In genomic region chr2:38620282-38620977, GRCh38 we compare ENCODE assay signal across 1 cellular context.
TF ChIP-seq lines count a peak whose summit lies in the region.

No MANE protein-coding gene starts in this region.

TF ChIP-seq in HepG2, 621 proteins besides CTCF, POLR2A, EP300 and RAD21 (continued from another document and continues in another):
- TF ChIP-seq, protein P1, sequence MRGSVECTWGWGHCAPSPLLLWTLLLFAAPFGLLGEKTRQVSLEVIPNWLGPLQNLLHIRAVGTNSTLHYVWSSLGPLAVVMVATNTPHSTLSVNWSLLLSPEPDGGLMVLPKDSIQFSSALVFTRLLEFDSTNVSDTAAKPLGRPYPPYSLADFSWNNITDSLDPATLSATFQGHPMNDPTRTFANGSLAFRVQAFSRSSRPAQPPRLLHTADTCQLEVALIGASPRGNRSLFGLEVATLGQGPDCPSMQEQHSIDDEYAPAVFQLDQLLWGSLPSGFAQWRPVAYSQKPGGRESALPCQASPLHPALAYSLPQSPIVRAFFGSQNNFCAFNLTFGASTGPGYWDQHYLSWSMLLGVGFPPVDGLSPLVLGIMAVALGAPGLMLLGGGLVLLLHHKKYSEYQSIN (CRISPR knock-in tag; IDR thresholded peaks at IDR 0.05; ENCODE audit: borderline replicate concordance), result no peak
- TF ChIP-seq ISX (CRISPR knock-in tag; conservative IDR thresholded peaks at IDR 0.05) (no peak), ARHGAP35 (CRISPR knock-in tag; IDR thresholded peaks at IDR 0.05; ENCODE audit: borderline replicate concordance) (no peak), MXD4 (CRISPR knock-in tag; IDR thresholded peaks at IDR 0.05) (no peak), ZNF333 (CRISPR knock-in tag; IDR thresholded peaks at IDR 0.05; ENCODE audit: borderline replicate concordance) (no peak), PHF8 (CRISPR knock-in tag; IDR thresholded peaks at IDR 0.05) (no peak), ZNF577 (CRISPR knock-in tag; IDR thresholded peaks at IDR 0.05; ENCODE audit: borderline replicate concordance, low read depth) (no peak), FOXM1 (CRISPR knock-in tag; IDR thresholded peaks at IDR 0.05) (no peak), NR2F1 (CRISPR knock-in tag; IDR thresholded peaks at IDR 0.05) (peak in 1 of 2 experiments; percentile 64; a peak in 2 of 4 replicates), ZSCAN31 (CRISPR knock-in tag; IDR thresholded peaks at IDR 0.05; ENCODE audit: low read depth) (no peak), TCF12 (IDR thresholded peaks at IDR 0.05) (no peak), TCF12 (CRISPR knock-in tag; IDR thresholded peaks at IDR 0.05) (no peak), ATM (IDR thresholded peaks at IDR 0.05; ENCODE audit: borderline replicate concordance) (no peak), DPF2 (CRISPR knock-in tag; IDR thresholded peaks at IDR 0.05; ENCODE audit: borderline replicate concordance, low read depth) (no peak), SRSF1 (optimal IDR thresholded peaks at IDR 0.05; ENCODE audit: low read depth, low read length) (no peak), RCOR2 (CRISPR knock-in tag; IDR thresholded peaks at IDR 0.05) (no peak), SOX6 (IDR thresholded peaks at IDR 0.05) (no peak), SOX6 (CRISPR knock-in tag; IDR thresholded peaks at IDR 0.05) (peak; percentile 63), YEATS4 (CRISPR knock-in tag; IDR thresholded peaks at IDR 0.05; ENCODE audit: borderline replicate concordance) (no peak), KLF6 (CRISPR knock-in tag; IDR thresholded peaks at IDR 0.05) (no peak), FOXJ3 (CRISPR knock-in tag; IDR thresholded peaks at IDR 0.05; ENCODE audit: borderline replicate concordance) (peak; percentile 70), SMAD1 (CRISPR knock-in tag; IDR thresholded peaks at IDR 0.05; ENCODE audit: borderline replicate concordance, low read depth) (no peak), ZNF761 (CRISPR knock-in tag; conservative IDR thresholded peaks at IDR 0.05) (no peak), NFIC (IDR thresholded peaks at IDR 0.05; ENCODE audit: low read length) (peak; percentile 30; the same call in 1 of the 2 replicates), NFKBIZ (CRISPR knock-in tag; IDR thresholded peaks at IDR 0.05) (no peak), ZNF20 (CRISPR knock-in tag; IDR thresholded peaks at IDR 0.05) (no peak), ZNF383 (CRISPR knock-in tag; IDR thresholded peaks at IDR 0.05; ENCODE audit: borderline replicate concordance) (no peak), ZFX (CRISPR knock-in tag; IDR thresholded peaks at IDR 0.05; ENCODE audit: low read depth) (no peak), ATRX (CRISPR knock-in tag; IDR thresholded peaks at IDR 0.05; ENCODE audit: borderline replicate concordance) (no peak), PRPF4 (IDR thresholded peaks at IDR 0.05; ENCODE audit: low read depth, low read length, poor library complexity, severe bottlenecking) (no peak), PCBP1 (IDR thresholded peaks at IDR 0.05; ENCODE audit: borderline replicate concordance, low read depth, low read length) (no peak), SIX1 (CRISPR knock-in tag; IDR thresholded peaks at IDR 0.05; ENCODE audit: borderline replicate concordance) (peak; percentile 41; the same call in 1 of the 2 replicates), GTF3A (CRISPR knock-in tag; conservative IDR thresholded peaks at IDR 0.05) (no peak), FOXK1 (CRISPR knock-in tag; IDR thresholded peaks at IDR 0.05; ENCODE audit: borderline replicate concordance, low read depth) (0 out of 2 replicates have a peak, but pooled peaks have one; percentile 37), ELF1 (CRISPR knock-in tag; IDR thresholded peaks at IDR 0.05) (no peak), SKIL (CRISPR knock-in tag; IDR thresholded peaks at IDR 0.05; ENCODE audit: borderline replicate concordance) (no peak), ZNF451 (CRISPR knock-in tag; IDR thresholded peaks at IDR 0.05) (no peak), REL (CRISPR knock-in tag; conservative IDR thresholded peaks at IDR 0.05) (no peak), ZNF710 (CRISPR knock-in tag; IDR thresholded peaks at IDR 0.05; ENCODE audit: borderline replicate concordance) (no peak), ZNF543 (CRISPR knock-in tag; IDR thresholded peaks at IDR 0.05) (no peak), MATR3 (CRISPR knock-in tag; IDR thresholded peaks at IDR 0.05) (no peak), ZNF205 (CRISPR knock-in tag; IDR thresholded peaks at IDR 0.05) (no peak)
- TF ChIP-seq, protein P2, sequence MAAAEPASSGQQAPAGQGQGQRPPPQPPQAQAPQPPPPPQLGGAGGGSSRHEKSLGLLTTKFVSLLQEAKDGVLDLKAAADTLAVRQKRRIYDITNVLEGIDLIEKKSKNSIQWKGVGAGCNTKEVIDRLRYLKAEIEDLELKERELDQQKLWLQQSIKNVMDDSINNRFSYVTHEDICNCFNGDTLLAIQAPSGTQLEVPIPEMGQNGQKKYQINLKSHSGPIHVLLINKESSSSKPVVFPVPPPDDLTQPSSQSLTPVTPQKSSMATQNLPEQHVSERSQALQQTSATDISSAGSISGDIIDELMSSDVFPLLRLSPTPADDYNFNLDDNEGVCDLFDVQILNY (CRISPR knock-in tag; conservative IDR thresholded peaks at IDR 0.05), result no peak
- TF ChIP-seq, protein P3, sequence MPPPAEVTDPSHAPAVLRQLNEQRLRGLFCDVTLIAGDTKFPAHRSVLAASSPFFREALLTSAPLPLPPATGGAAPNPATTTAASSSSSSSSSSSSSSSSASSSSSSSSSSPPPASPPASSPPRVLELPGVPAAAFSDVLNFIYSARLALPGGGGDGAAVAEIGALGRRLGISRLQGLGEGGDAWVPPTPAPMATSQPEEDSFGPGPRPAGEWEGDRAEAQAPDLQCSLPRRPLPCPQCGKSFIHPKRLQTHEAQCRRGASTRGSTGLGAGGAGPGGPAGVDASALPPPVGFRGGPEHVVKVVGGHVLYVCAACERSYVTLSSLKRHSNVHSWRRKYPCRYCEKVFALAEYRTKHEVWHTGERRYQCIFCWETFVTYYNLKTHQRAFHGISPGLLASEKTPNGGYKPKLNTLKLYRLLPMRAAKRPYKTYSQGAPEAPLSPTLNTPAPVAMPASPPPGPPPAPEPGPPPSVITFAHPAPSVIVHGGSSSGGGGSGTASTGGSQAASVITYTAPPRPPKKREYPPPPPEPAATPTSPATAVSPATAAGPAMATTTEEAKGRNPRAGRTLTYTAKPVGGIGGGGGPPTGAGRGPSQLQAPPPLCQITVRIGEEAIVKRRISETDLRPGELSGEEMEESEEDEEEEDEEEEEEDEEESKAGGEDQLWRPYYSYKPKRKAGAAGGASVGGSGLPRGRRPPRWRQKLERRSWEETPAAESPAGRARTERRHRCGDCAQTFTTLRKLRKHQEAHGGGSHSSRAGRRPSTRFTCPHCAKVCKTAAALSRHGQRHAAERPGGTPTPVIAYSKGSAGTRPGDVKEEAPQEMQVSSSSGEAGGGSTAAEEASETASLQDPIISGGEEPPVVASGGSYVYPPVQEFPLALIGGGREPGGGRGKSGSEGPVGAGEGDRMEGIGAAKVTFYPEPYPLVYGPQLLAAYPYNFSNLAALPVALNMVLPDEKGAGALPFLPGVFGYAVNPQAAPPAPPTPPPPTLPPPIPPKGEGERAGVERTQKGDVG (CRISPR knock-in tag; IDR thresholded peaks at IDR 0.05; ENCODE audit: borderline replicate concordance), result no peak
- TF ChIP-seq, protein P4, sequence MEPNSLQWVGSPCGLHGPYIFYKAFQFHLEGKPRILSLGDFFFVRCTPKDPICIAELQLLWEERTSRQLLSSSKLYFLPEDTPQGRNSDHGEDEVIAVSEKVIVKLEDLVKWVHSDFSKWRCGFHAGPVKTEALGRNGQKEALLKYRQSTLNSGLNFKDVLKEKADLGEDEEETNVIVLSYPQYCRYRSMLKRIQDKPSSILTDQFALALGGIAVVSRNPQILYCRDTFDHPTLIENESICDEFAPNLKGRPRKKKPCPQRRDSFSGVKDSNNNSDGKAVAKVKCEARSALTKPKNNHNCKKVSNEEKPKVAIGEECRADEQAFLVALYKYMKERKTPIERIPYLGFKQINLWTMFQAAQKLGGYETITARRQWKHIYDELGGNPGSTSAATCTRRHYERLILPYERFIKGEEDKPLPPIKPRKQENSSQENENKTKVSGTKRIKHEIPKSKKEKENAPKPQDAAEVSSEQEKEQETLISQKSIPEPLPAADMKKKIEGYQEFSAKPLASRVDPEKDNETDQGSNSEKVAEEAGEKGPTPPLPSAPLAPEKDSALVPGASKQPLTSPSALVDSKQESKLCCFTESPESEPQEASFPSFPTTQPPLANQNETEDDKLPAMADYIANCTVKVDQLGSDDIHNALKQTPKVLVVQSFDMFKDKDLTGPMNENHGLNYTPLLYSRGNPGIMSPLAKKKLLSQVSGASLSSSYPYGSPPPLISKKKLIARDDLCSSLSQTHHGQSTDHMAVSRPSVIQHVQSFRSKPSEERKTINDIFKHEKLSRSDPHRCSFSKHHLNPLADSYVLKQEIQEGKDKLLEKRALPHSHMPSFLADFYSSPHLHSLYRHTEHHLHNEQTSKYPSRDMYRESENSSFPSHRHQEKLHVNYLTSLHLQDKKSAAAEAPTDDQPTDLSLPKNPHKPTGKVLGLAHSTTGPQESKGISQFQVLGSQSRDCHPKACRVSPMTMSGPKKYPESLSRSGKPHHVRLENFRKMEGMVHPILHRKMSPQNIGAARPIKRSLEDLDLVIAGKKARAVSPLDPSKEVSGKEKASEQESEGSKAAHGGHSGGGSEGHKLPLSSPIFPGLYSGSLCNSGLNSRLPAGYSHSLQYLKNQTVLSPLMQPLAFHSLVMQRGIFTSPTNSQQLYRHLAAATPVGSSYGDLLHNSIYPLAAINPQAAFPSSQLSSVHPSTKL (CRISPR knock-in tag; IDR thresholded peaks at IDR 0.05), result peak; percentile 85
- TF ChIP-seq, protein P5, sequence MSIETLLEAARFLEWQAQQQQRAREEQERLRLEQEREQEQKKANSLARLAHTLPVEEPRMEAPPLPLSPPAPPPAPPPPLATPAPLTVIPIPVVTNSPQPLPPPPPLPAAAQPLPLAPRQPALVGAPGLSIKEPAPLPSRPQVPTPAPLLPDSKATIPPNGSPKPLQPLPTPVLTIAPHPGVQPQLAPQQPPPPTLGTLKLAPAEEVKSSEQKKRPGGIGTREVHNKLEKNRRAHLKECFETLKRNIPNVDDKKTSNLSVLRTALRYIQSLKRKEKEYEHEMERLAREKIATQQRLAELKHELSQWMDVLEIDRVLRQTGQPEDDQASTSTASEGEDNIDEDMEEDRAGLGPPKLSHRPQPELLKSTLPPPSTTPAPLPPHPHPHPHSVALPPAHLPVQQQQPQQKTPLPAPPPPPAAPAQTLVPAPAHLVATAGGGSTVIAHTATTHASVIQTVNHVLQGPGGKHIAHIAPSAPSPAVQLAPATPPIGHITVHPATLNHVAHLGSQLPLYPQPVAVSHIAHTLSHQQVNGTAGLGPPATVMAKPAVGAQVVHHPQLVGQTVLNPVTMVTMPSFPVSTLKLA (IDR thresholded peaks at IDR 0.05), result no peak
- TF ChIP-seq, protein P6, sequence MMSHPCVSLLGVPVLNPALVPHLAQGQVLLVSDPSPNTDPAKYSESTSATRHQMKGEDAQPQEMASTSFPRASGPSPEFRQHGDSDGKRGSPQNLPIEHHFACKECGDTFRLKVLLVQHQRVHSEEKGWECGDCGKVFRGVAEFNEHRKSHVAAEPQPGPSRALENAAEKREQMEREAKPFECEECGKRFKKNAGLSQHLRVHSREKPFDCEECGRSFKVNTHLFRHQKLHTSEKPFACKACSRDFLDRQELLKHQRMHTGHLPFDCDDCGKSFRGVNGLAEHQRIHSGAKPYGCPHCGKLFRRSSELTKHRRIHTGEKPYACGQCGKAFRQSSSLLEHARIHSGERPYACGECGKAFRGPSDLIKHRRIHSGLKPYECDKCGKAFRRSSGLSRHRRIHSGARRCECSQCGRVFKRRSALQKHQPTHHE (CRISPR knock-in tag; IDR thresholded peaks at IDR 0.05; ENCODE audit: borderline replicate concordance), result no peak
